Comparison of ENCODE assay signal across 26 cellular contexts in the genomic region with DNA sequence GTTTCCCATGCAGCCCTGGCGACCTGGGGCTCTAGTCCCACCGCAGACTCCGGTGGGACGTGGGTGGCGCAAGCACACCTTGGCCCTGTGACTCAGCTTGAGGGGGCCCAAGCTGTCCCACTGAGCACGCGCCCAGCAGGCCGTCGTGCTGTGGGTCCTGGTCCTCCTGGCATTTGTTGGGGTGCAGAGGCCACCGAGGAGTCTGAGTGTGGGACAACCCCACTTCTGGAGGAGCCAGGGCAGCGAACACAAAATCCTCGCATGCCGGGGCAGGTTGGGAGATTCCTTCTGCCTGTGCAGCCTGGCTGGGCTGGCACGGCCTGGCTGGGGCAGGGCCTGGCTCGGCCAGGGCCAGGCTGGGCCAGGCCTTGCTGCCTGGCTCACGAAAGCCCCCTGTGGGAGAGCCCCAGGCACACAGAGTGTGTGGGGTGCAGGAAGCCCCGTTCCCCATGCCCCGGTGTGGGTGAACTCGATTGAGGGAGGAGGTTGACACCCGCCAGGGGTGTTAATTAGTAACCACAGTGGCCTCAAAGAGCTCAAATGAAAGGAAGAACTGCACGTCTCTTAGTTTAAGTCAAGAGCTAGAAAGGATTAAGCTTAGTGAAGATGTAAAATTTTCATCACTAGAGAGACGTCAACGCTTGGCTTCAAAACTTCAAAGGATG.
A peak's percentile ranks its signal among the peaks of the same experiment; 100 is the strongest.
DNase-seq lines count a peak whose midpoint lies in the region; ATAC-seq and TF ChIP-seq lines count a peak whose summit lies in the region.
"Had no signal": no experiment of that assay in that cellular context is flagged by ENCODE, and none has a peak within 500 bp of the region (broad histone marks: within the 10 kb centered on the region; RNA-seq: fewer than 3 reads in every experiment).

No MANE protein-coding gene starts in this region.

- no peak overlapping the region for H2AK5ac ChIP-seq in neuronal stem cell (ENCODE audit: low read depth, low read length)
- H2AK5ac ChIP-seq in trophoblast cell (ENCODE audit: low read length): no peak overlapping the region

- H3K27me3 Mint-ChIP-seq in central memory CD8-positive, alpha-beta T cell: peaks cover 18% of the 10 kb centered on the region
- H3K27me3 Mint-ChIP-seq: CD4-positive, alpha-beta memory T cell; CD4-positive, CD25-positive, alpha-beta regulatory T cell had no signal

- peak overlapping the region; percentile 31 for H3K4me3 Mint-ChIP-seq in central memory CD8-positive, alpha-beta T cell
- H3K4me3 Mint-ChIP-seq: CD14-positive monocyte; CD4-positive, CD25-positive, alpha-beta regulatory T cell had no signal

- H3K79me2 ChIP-seq in trophoblast cell (ENCODE audit: control insufficient read depth, insufficient read depth, low read length, poor library complexity): no peaks in the 10 kb centered on the region

- H3K9me3 Mint-ChIP-seq in central memory CD8-positive, alpha-beta T cell: no peaks in the 10 kb centered on the region

- DNase-seq in right cardiac atrium: peak in 2 of 3 donors; percentile 31 to 46
- DNase-seq in heart left ventricle: no peak
- DNase-seq in central memory CD8-positive, alpha-beta T cell (ENCODE audit: low spot score in 2 of 2): no peak
- no peak for DNase-seq in neuronal stem cell (ENCODE audit: low spot score)
- DNase-seq in trophoblast cell: no peak
- DNase-seq in body of pancreas: no peak
- no peak for DNase-seq in germinal center (ENCODE audit: low spot score)
- DNase-seq: 8988T; ACHN; BE2C; C1 segment of cervical spinal cord; CD4-positive, alpha-beta memory T cell; CD4-positive, CD25-positive, alpha-beta regulatory T cell; CD8-positive, alpha-beta memory T cell; COR-L47; DMS 273 treated with DMSO at 0.1 percent for 48 hours; DMS153; DMS53; DMS79; DND-41; EL; GDM1 had no signal

- H3K4me3 ChIP-seq in right cardiac atrium (ENCODE audit: low read length): no peak overlapping the region
- no peak overlapping the region for H3K4me3 ChIP-seq in heart left ventricle
- no peak overlapping the region for H3K4me3 ChIP-seq in neuronal stem cell (ENCODE audit: low read length in 2 of 2)
- peak overlapping the region; percentile 44 for H3K4me3 ChIP-seq in trophoblast cell (ENCODE audit: low read depth, low read length)
- H3K4me3 ChIP-seq in body of pancreas: no peak overlapping the region
- H3K4me3 ChIP-seq: BLaER1, GM12878 had no signal

- no peaks in the 10 kb centered on the region for H3K79me1 ChIP-seq in neuronal stem cell (ENCODE audit: low read depth, low read length)
- no peaks in the 10 kb centered on the region for H3K79me1 ChIP-seq in trophoblast cell (ENCODE audit: low read length)

- TF ChIP-seq CTCF in heart left ventricle (IDR thresholded peaks at IDR 0.05) (no peak), body of pancreas (IDR thresholded peaks at IDR 0.05) (no peak)

- H3K9ac ChIP-seq in neuronal stem cell (ENCODE audit: low read depth, low read length, poor library complexity) (peak overlapping the region; percentile 4), trophoblast cell (ENCODE audit: low read length) (no peak overlapping the region)
- H3K9ac ChIP-seq: BLaER1 had no signal

- intact Hi-C loops in right cardiac atrium (cut with DNase I): loop anchor here in 1 of 4 donors (5.0 kb wide), 1 partner anchor 88 kb away; no protein-coding TSS in a partner anchor
- intact Hi-C loops in heart left ventricle (cut with DNase I): loop anchor here in 3 of 10 donors (5.0 to 10.0 kb wide), 3 partner anchors 86 to 1866 kb away; no protein-coding TSS in a partner anchor
- intact Hi-C loops in body of pancreas (cut with DNase I): loop anchor here (5.0 kb wide), 1 partner anchor 88 kb away; no protein-coding TSS in a partner anchor

- H3K9me3 ChIP-seq in right cardiac atrium (ENCODE audit: control insufficient read depth, low read length) (no peaks in the 10 kb centered on the region), heart left ventricle (peaks cover 0 to 10% (median 0%) of the 10 kb centered on the region in 12 donors), neuronal stem cell (replicated peaks in 1 of 2; ENCODE audit: control insufficient read depth in 2 of 2, insufficient read depth in 1 of 2, low read depth in 1 of 2, low read length in 2 of 2) (peaks cover 0 to 11% of the 10 kb centered on the region in 2 donors), trophoblast cell (ENCODE audit: insufficient read depth, low read depth, low read length) (peaks cover 30% of the 10 kb centered on the region), body of pancreas (peaks cover 0 to 6% (median 0%) of the 10 kb centered on the region in 3 donors)
- H3K9me3 ChIP-seq: BE2C had no signal

- H3K23ac ChIP-seq in neuronal stem cell (ENCODE audit: low read depth, low read length, poor library complexity) (no peak overlapping the region), trophoblast cell (ENCODE audit: low read length) (no peak overlapping the region)

- H3K4me1 ChIP-seq in right cardiac atrium (ENCODE audit: control insufficient read depth, insufficient read depth, low read length): no peaks in the 10 kb centered on the region
- no peaks in the 10 kb centered on the region for H3K4me1 ChIP-seq in heart left ventricle
- no peaks in the 10 kb centered on the region for H3K4me1 ChIP-seq in neuronal stem cell (ENCODE audit: control insufficient read depth in 2 of 2, insufficient read depth in 1 of 2, low read depth in 1 of 2, low read length in 2 of 2)
- H3K4me1 ChIP-seq in trophoblast cell (ENCODE audit: control insufficient read depth in 1 of 2, insufficient read depth in 2 of 2, low read length in 2 of 2): no peaks in the 10 kb centered on the region
- H3K4me1 ChIP-seq in body of pancreas: no peaks in the 10 kb centered on the region
- H3K4me1 ChIP-seq: BE2C, BLaER1 had no signal

- H2AFZ ChIP-seq in neuronal stem cell (ENCODE audit: low read length) (no peak overlapping the region), trophoblast cell (ENCODE audit: insufficient read depth, low read length, poor library complexity) (no peak overlapping the region)

- H3K18ac ChIP-seq in neuronal stem cell (ENCODE audit: low read length) (no peak overlapping the region), trophoblast cell (ENCODE audit: low read length) (no peak overlapping the region)

- no peak for ATAC-seq in right cardiac atrium
- no peak for ATAC-seq in heart left ventricle
- peak; percentile 63 for ATAC-seq in central memory CD8-positive, alpha-beta T cell (replicated peaks; ENCODE audit: extremely low read depth, poor library complexity, severe bottlenecking)
- no peak for ATAC-seq in body of pancreas
- no peak for ATAC-seq in GM18520 (IDR thresholded peaks at IDR 0.05; ENCODE audit: unreplicated experiment)
- ATAC-seq: GM12878 had no signal

- H3K27me3 ChIP-seq in right cardiac atrium (ENCODE audit: control insufficient read depth, insufficient read depth): no peaks in the 10 kb centered on the region
- peaks cover 0 to 16% (median 0%) of the 10 kb centered on the region in 9 donors for H3K27me3 ChIP-seq in heart left ventricle
- no peaks in the 10 kb centered on the region for H3K27me3 ChIP-seq in neuronal stem cell (ENCODE audit: control insufficient read depth in 3 of 3, insufficient read depth in 3 of 3, low read depth in 1 of 3, low read length in 3 of 3)
- H3K27me3 ChIP-seq in trophoblast cell (ENCODE audit: insufficient read depth, low read length): no peaks in the 10 kb centered on the region
- peaks cover 0 to 5% of the 10 kb centered on the region in 2 donors for H3K27me3 ChIP-seq in body of pancreas
- H3K27me3 ChIP-seq: BE2C, BLaER1 had no signal

- TF ChIP-seq POLR2A in heart left ventricle (IDR thresholded peaks at IDR 0.05) (no peak), body of pancreas (IDR thresholded peaks at IDR 0.05) (no peak)

- no peak overlapping the region for H2BK12ac ChIP-seq in neuronal stem cell (ENCODE audit: low read length)
- H2BK12ac ChIP-seq in trophoblast cell (ENCODE audit: low read length): no peak overlapping the region

- H2BK15ac ChIP-seq in neuronal stem cell (ENCODE audit: low read length): no peak overlapping the region

- peaks cover 5% of the 10 kb centered on the region for H3K4me1 Mint-ChIP-seq in central memory CD8-positive, alpha-beta T cell

- H2BK120ac ChIP-seq in neuronal stem cell (ENCODE audit: low read depth, low read length) (no peak overlapping the region), trophoblast cell (ENCODE audit: insufficient read depth, low read length, poor library complexity) (no peak overlapping the region)

- no peak overlapping the region for H4K8ac ChIP-seq in neuronal stem cell (ENCODE audit: low read depth, low read length)
- no peak overlapping the region for H4K8ac ChIP-seq in trophoblast cell (ENCODE audit: low read depth, low read length)

- no peak overlapping the region for H3K27ac ChIP-seq in right cardiac atrium (ENCODE audit: low read length)
- no peak overlapping the region for H3K27ac ChIP-seq in heart left ventricle
- no peak overlapping the region for H3K27ac ChIP-seq in neuronal stem cell (replicated peaks; ENCODE audit: low read length)
- H3K27ac ChIP-seq in trophoblast cell (ENCODE audit: low read depth, low read length): no peak overlapping the region
- no peak overlapping the region for H3K27ac ChIP-seq in body of pancreas
- H3K27ac ChIP-seq: BLaER1 had no signal

- no peak overlapping the region for H3K27ac Mint-ChIP-seq in central memory CD8-positive, alpha-beta T cell (ENCODE audit: low read depth)
- H3K27ac Mint-ChIP-seq: CD4-positive, alpha-beta memory T cell; CD4-positive, CD25-positive, alpha-beta regulatory T cell had no signal

- H4K12ac ChIP-seq in trophoblast cell (ENCODE audit: low read depth, low read length): no peak overlapping the region

- H3K36me3 ChIP-seq in heart left ventricle: no peaks in the 10 kb centered on the region
- H3K36me3 ChIP-seq in neuronal stem cell (replicated peaks in 1 of 2; ENCODE audit: control insufficient read depth in 2 of 2, insufficient read depth in 2 of 2, low read length in 2 of 2): no peaks in the 10 kb centered on the region
- H3K36me3 ChIP-seq in trophoblast cell (ENCODE audit: control insufficient read depth in 1 of 2, insufficient read depth in 2 of 2, low read length in 2 of 2): no peaks in the 10 kb centered on the region
- H3K36me3 ChIP-seq in body of pancreas (replicated peaks in 1 of 2; ENCODE audit: insufficient read depth in 1 of 2, low read depth in 2 of 2): no peaks in the 10 kb centered on the region
- H3K36me3 ChIP-seq: BE2C, BLaER1 had no signal

- no peak overlapping the region for H4K91ac ChIP-seq in neuronal stem cell (ENCODE audit: low read depth, low read length, poor library complexity)
- no peak overlapping the region for H4K91ac ChIP-seq in trophoblast cell (ENCODE audit: low read depth, low read length)

- H3K4me2 ChIP-seq in neuronal stem cell (ENCODE audit: insufficient read depth, low read length, poor library complexity, severe bottlenecking) (no peak overlapping the region), trophoblast cell (ENCODE audit: low read length) (no peak overlapping the region)
- H3K4me2 ChIP-seq: BLaER1 had no signal

- H3K4ac ChIP-seq in neuronal stem cell (ENCODE audit: low read length): no peak overlapping the region
- no peak overlapping the region for H3K4ac ChIP-seq in trophoblast cell (ENCODE audit: low read depth, low read length)

- H2BK5ac ChIP-seq in neuronal stem cell (ENCODE audit: low read length): no peak overlapping the region
- H2BK5ac ChIP-seq in trophoblast cell (ENCODE audit: low read depth, low read length, poor library complexity): no peak overlapping the region

- peaks cover 3% of the 10 kb centered on the region for H3K36me3 Mint-ChIP-seq in central memory CD8-positive, alpha-beta T cell (ENCODE audit: insufficient read depth)
- H3K36me3 Mint-ChIP-seq: CD14-positive monocyte; CD4-positive, alpha-beta memory T cell; CD4-positive, CD25-positive, alpha-beta regulatory T cell; CD8-positive, alpha-beta memory T cell had no signal

- WGBS in right cardiac atrium: 72% methylated on average over 23 of the region's 23 CpGs
- WGBS in heart left ventricle, 4 donors: 73 to 79% (median 76%) methylated on average over 18 to 23 of the region's 23 CpGs
- WGBS in neuronal stem cell (ENCODE audit: extremely low coverage in 2 of 2, insufficient read length in 2 of 2, insufficient replicate concordance in 1 of 2), 2 donors: no CpG with 5 or more reads among the region's 23 CpGs
- WGBS in trophoblast cell (ENCODE audit: extremely low coverage, insufficient coverage, insufficient read length): no CpG with 5 or more reads among the region's 23 CpGs
- WGBS in body of pancreas, 2 donors: 68 to 73% methylated on average over 11 to 23 of the region's 23 CpGs

- H3K14ac ChIP-seq in neuronal stem cell (ENCODE audit: low read length) (no peak overlapping the region), trophoblast cell (ENCODE audit: low read length) (no peak overlapping the region)

Comparison
In these comparisons a context has a peak if more than half of its experiments do, and no peak if none do; other contexts are left out.
1. DNase-seq: peak in right cardiac atrium (2 of 3); none in heart left ventricle (0 of 5), central memory CD8-positive, alpha-beta T cell (0 of 2), neuronal stem cell (single experiment), trophoblast cell (0 of 2), body of pancreas (0 of 4) and germinal center (single experiment).